In the genomic region with DNA sequence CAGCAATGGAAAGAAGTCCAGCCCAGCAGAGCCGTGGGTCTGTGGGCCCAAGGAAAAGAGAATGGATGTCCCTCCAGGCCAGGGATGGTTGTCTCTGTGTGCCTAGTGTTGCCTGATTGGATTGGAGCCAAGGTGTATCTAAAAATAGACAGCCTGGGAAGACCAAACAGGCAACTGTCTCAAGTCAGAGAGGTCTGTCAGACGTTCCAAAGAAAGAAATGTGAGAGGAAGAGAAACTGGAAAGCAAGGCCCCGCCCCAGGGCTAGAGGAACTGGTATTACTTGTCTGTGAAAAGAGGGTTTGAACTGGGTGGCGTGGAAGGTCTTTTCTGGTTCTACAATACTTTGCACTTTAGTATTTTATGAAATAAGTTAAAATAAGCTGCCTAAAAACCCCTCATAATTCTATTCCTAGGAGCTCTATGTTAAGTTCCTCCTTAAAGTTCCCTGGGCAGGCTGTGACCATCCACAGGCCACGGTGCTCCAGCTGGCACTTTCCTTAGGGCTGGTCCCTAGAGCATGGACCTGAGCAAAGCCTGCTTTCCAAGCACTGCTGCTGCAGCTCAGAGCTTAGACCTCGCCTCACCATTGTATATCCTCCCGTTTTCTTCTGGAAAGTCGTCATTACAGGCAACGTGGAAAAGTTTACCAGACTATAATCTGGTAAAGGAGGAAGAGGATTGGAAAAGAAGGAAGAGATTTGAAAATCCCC, we compare ENCODE assay signal across 8 cellular contexts.
DNase-seq lines count a peak whose midpoint lies in the region; ATAC-seq and TF ChIP-seq lines count a peak whose summit lies in the region.

No MANE protein-coding gene starts in this region.

- TF ChIP-seq CTCF in fibroblast of the aortic adventitia (IDR thresholded peaks at IDR 0.05; ENCODE audit: insufficient read depth, low read length): no peak

- H3K4me3 ChIP-seq in fibroblast of the aortic adventitia (ENCODE audit: low read depth, low read length): no peak overlapping the region

- DNase-seq in GM03348 (ENCODE audit: low spot score): peak; percentile 16
- peak; percentile 48 for DNase-seq in RPMI8226
- DNase-seq in fibroblast of the aortic adventitia (ENCODE audit: low read depth): peak; percentile 52
- peak; percentile 84 for DNase-seq in pons (ENCODE audit: low spot score)
- DNase-seq in OCI-M1 (lab: John Stamatoyannopoulos, UW): no peak
- no peak for DNase-seq in activated CD8-positive, alpha-beta memory T cell treated with anti-CD3 and anti-CD28 coated beads for 24 hours

- ATAC-seq in GM21723 (IDR thresholded peaks at IDR 0.05; ENCODE audit: unreplicated experiment): no peak
- no peak for ATAC-seq in GM21529 (IDR thresholded peaks at IDR 0.05; ENCODE audit: unreplicated experiment)

Comparison
In these comparisons a context has a peak if more than half of its experiments do, and no peak if none do; other contexts are left out.
1. DNase-seq: peak in GM03348 (single experiment), RPMI8226 (single experiment), fibroblast of the aortic adventitia (single experiment) and pons (single experiment); none in OCI-M1 (single experiment) and activated CD8-positive, alpha-beta memory T cell treated with anti-CD3 and anti-CD28 coated beads for 24 hours (single experiment).